23 cellular contexts compared by ENCODE assay signal in the genomic region with DNA sequence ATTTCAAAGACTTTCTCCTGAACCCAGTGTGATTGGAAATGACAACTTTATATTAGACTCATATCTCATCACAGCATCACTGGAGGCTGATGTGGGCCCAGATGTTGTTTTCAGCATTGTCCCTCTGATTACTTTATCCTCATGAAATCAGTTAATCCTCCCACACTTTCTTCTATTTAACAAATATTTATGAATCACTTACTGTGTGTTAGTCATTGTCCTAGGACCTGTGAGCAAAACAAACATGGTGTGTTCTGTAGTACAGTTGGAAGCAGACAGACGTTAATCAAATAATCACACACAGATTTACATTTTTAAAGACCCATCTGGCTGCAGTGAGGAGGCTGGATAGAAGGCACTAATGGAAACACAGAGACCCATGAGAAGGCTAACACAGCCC.
"Had no signal": no experiment of that assay in that cellular context is flagged by ENCODE, and none has a peak within 500 bp of the region (broad histone marks: within the 10 kb centered on the region; RNA-seq: fewer than 3 reads in every experiment).

No MANE protein-coding gene starts in this region.

- H3K4me1 ChIP-seq: colonic mucosa, spleen, tibial artery, upper lobe of left lung, uterus had no signal

- DNase-seq: colonic mucosa; dermis blood vessel endothelial cell; endodermal cell; foreskin melanocyte; head of caudate nucleus; hippocampal formation; left colon; left ventricle myocardium superior; mesendoderm; naive thymus-derived CD4-positive, alpha-beta T cell; nephron progenitor cell; posterior cingulate gyrus; spleen; stimulated activated CD4-positive, alpha-beta T cell treated with anti-CD3 and anti-CD28 coated beads, Interleukin-15, amount 100 ng/mL, for 24 hours; stimulated activated CD4-positive, alpha-beta T cell treated with anti-CD3 and anti-CD28 coated beads, Interleukin-1b, Interleukin-23, amount 100 ng/mL, for 48 hours; stimulated activated CD4-positive, alpha-beta T cell treated with anti-CD3 and anti-CD28 coated beads, Interleukin-4, amount 100 ng/mL, for 24 hours; tibial artery; upper lobe of left lung; uterus had no signal

- H3K27ac ChIP-seq: colonic mucosa, spleen, tibial artery, upper lobe of left lung, uterus had no signal

- ATAC-seq: esophagus mucosa; left colon; left ventricle myocardium superior; naive thymus-derived CD4-positive, alpha-beta T cell; sciatic nerve; stimulated activated memory B cell treated with anti-CD40 and anti-IgM and Interleukin-4, amounts not matched to agents 10 μg/mL and 1 μg/mL and 100 μg/mL, for 72 hours had no signal

- H3K27me3 ChIP-seq: colonic mucosa, tibial artery, upper lobe of left lung, uterus had no signal

- H3K36me3 ChIP-seq: colonic mucosa, spleen, tibial artery, upper lobe of left lung, uterus had no signal

- H3K4me3 ChIP-seq: colonic mucosa, lung, spleen, tibial artery, upper lobe of left lung, uterus had no signal

- H3K9me3 ChIP-seq: colonic mucosa, spleen, tibial artery, upper lobe of left lung, uterus had no signal
